Comparison of ENCODE assay signal across 8 cellular contexts in the genomic region with DNA sequence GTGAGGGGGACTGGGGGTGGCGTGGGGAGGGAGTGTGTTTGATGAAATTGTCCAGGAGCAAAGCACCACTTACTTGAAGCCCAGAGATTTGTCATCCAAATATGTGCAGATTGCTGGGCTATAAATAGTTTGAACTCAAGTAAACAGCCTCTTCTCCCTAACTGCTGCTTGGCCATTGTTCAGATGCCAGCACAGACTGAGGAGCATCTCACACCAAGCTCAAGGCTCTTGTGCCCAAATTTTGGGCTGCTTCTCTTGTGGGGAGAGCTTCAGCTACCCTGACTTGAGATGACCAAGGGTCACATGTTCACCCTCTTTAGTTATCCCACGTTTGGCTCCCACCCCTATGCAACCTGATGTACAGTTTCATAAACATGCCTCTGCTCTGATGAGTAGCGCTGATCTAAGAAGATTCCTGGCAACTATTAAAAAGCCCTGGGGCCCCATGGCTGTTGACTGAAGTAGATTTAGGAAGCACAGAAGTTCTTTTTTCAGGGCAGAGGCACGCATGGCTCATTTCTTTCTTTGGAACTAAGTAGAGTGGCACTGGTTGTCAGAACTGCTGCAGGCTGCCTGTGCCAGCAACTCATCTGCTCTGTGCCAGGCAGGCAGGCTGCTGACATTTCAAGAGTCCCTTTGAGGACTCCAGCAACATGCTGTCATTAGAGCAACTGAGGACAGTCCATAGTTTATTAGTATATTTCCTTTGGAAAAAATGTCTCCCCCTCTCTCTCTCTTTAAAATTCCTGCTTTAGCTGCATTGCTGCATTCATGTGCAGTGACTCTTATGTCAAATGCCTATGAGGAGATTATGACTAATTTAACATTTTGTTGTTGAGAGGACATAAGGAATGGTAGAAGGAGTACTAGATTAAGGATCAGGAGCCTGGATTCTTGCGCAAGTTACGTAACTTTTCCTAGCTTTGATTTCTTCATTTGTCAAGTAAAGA. TPM values are rescaled to one million over a fixed set of nuclear protein-coding genes. Genes with fewer than 3 reads are reported as not detected.
A peak's percentile ranks its signal among the peaks of the same experiment; 100 is the strongest.
DNase-seq lines count a peak whose midpoint lies in the region; ATAC-seq and TF ChIP-seq lines count a peak whose summit lies in the region.

No MANE protein-coding gene starts in this region.

- DNase-seq in GM04504 (ENCODE audit: low read depth) (peak; percentile 85), hepatocyte (ENCODE audit: low spot score) (peak; percentile 72), spleen (no peak), NCI-H2171 treated with DMSO at 0.1 percent for 48 hours (lab: John Stamatoyannopoulos, UW) (no peak), NCI-H1436 treated with DMSO at 0.1 percent for 48 hours (lab: John Stamatoyannopoulos, UW) (no peak)

- H2AFZ ChIP-seq in hepatocyte, result no peak overlapping the region

- H3K9me3 ChIP-seq in hepatocyte (ENCODE audit: low read depth) (no peaks in the 10 kb centered on the region), spleen (no peaks in the 10 kb centered on the region)

- H3K79me2 ChIP-seq in hepatocyte, result peaks cover 15% of the 10 kb centered on the region

- peak overlapping the region; percentile 65 for H3K4me2 ChIP-seq in hepatocyte

- H3K4me1 ChIP-seq in hepatocyte (ENCODE audit: insufficient read depth) (peaks cover 14% of the 10 kb centered on the region), spleen (peaks cover 7 to 46% (median 20%) of the 10 kb centered on the region in 6 donors)

- H3K4me3 ChIP-seq in hepatocyte (no peak overlapping the region), spleen (no peak overlapping the region)

- no peak for TF ChIP-seq POLR2A in spleen (IDR thresholded peaks at IDR 0.05)

- 46% methylated on average over 6 of the region's 6 CpGs for WGBS in hepatocyte (ENCODE audit: low lambda C conversion rate, missing lambda C conversion rate)
- 52 to 68% (median 57%) methylated on average over 6 of the region's 6 CpGs for WGBS in spleen, 5 donors

- H3K9me2 ChIP-seq in hepatocyte (replicated peaks; ENCODE audit: insufficient read depth), result no peaks in the 10 kb centered on the region

- intact Hi-C loops in spleen (cut with DNase I; ENCODE audit: low total_unique reads), result no loop called here

- no peak for TF ChIP-seq CTCF in hepatocyte (IDR thresholded peaks at IDR 0.05; ENCODE audit: poor library complexity)
- TF ChIP-seq CTCF in spleen (IDR thresholded peaks at IDR 0.05 in 8 of 11, conservative IDR thresholded peaks at IDR 0.05 in 3 of 11), result no peak

- H3K27ac ChIP-seq in angular gyrus (ENCODE audit: low read depth, low read length) (peak overlapping the region; percentile 95), hepatocyte (peak overlapping the region; percentile 90), spleen (peak overlapping the region in 7 of 8 donors; percentile 58 to 76 (median 71))

- no peaks in the 10 kb centered on the region for H4K20me1 ChIP-seq in hepatocyte (ENCODE audit: insufficient read depth, poor library complexity, severe bottlenecking)

- H3K27me3 ChIP-seq in hepatocyte (no peaks in the 10 kb centered on the region), spleen (replicated peaks in 1 of 7) (no peaks in the 10 kb centered on the region)

- H3K36me3 ChIP-seq in hepatocyte (replicated peaks; ENCODE audit: insufficient read depth, low read depth), result no peaks in the 10 kb centered on the region
- H3K36me3 ChIP-seq in spleen, result no peaks in the 10 kb centered on the region

- ATAC-seq in HG02981 (IDR thresholded peaks at IDR 0.05; ENCODE audit: unreplicated experiment) (no peak), GM18907 (IDR thresholded peaks at IDR 0.05; ENCODE audit: unreplicated experiment) (no peak)

RNA-seq across cellular contexts. Expression of a gene that starts 9.6 kb away (rescaled TPM):
- total RNA-seq in hepatocyte (51.9 and 60.5 TPM in 2 replicates), spleen (10 to 100 TPM; 37.5 to 82.6 (median 47.6) TPM)
- polyA plus RNA-seq in hepatocyte (46.8 and 47.6 TPM in 2 replicates), spleen (10 to 100 TPM; 64.6 to 82.1 (median 74.9) TPM)

RNA-seq across cellular contexts. Expression of a gene that starts 51.0 kb away (rescaled TPM):
- total RNA-seq in hepatocyte (80.0 and 96.9 TPM in 2 replicates), spleen (100 to 1,000 TPM in 2 of 7 donors, 10 to 100 TPM in 5; 73.2 to 117 (median 90.3) TPM)
- polyA plus RNA-seq in hepatocyte (119 and 128 TPM in 2 replicates), spleen (10 to 100 TPM; 14.5 to 23.9 (median 20.8) TPM)

Comparison
In these comparisons a context has a peak if more than half of its experiments do, and no peak if none do; other contexts are left out.
1. DNase-seq: peak in GM04504 (single experiment) and hepatocyte (single experiment); none in spleen (single experiment), NCI-H2171 treated with DMSO at 0.1 percent for 48 hours (single experiment) and NCI-H1436 treated with DMSO at 0.1 percent for 48 hours (single experiment).
2. Peak in every context shown above with its lines, with median percentiles within 50 percentile points of each other: H3K27ac ChIP-seq.